ENCODE assay signal across 21 cellular contexts in genomic region chr11:121716060-121716459, GRCh38.
DNase-seq lines count a peak whose midpoint lies in the region; TF ChIP-seq lines count a peak whose summit lies in the region.
"Had no signal": no experiment of that assay in that cellular context is flagged by ENCODE, and none has a peak within 500 bp of the region (broad histone marks: within the 10 kb centered on the region; RNA-seq: fewer than 3 reads in every experiment).

No MANE protein-coding gene starts in this region.

- no TSS peak for BruUV-seq in Calu3 (replicated peaks; lab: Mats Ljungman, UMichigan)

- H3K36me3 ChIP-seq in MG63 = no peaks in the 10 kb centered on the region
- H3K36me3 ChIP-seq: uterus had no signal

- H3K4me1 Mint-ChIP-seq in Calu3 (ENCODE audit: low read depth, unreplicated experiment) (peaks cover 10% of the 10 kb centered on the region), glutamatergic neuron (ENCODE audit: low read depth, unreplicated experiment) (no peaks in the 10 kb centered on the region)
- H3K4me1 Mint-ChIP-seq: activated CD4-positive, alpha-beta T cell treated with anti-CD3 and anti-CD28 coated beads, Interleukin-2, amount 10 ng/mL, durations not matched to agents 7 days and 5 days had no signal

- TF ChIP-seq CTCF in Calu3 (IDR thresholded peaks at IDR 0.05; ENCODE audit: unreplicated experiment) (no peak), glutamatergic neuron (IDR thresholded peaks at IDR 0.05; ENCODE audit: partially characterized antibody, unreplicated experiment) (no peak)

- no peak overlapping the region for H3K4me3 ChIP-seq in MG63
- H3K4me3 ChIP-seq: uterus had no signal

- no peaks in the 10 kb centered on the region for H3K36me3 Mint-ChIP-seq in Calu3 (ENCODE audit: insufficient read depth, unreplicated experiment)
- peaks cover 12% of the 10 kb centered on the region for H3K36me3 Mint-ChIP-seq in glutamatergic neuron (ENCODE audit: unreplicated experiment)

- CTCF ChIA-PET in Calu3 (lab: Charles Lee) = no interaction called here

- no peak overlapping the region for H3K4me3 Mint-ChIP-seq in Calu3 (ENCODE audit: low read depth, unreplicated experiment)
- H3K4me3 Mint-ChIP-seq in glutamatergic neuron (ENCODE audit: unreplicated experiment) = no peak overlapping the region
- H3K4me3 Mint-ChIP-seq: activated CD4-positive, alpha-beta T cell treated with anti-CD3 and anti-CD28 coated beads, Interleukin-2, amount 10 ng/mL, durations not matched to agents 7 days and 5 days; neural crest cell; T-helper 1 cell treated with Interleukin-12 subunit alpha and Interleukin-12 subunit beta and Interleukin-4 antibody, amounts not matched to agents 30 μg/mL and 1 μg/mL, for 36 hours had no signal

- peaks cover 11% of the 10 kb centered on the region for H3K9me3 Mint-ChIP-seq in Calu3 (ENCODE audit: low read depth, unreplicated experiment)
- H3K9me3 Mint-ChIP-seq in glutamatergic neuron (ENCODE audit: unreplicated experiment) = no peaks in the 10 kb centered on the region
- H3K9me3 Mint-ChIP-seq: activated CD4-positive, alpha-beta T cell treated with anti-CD3 and anti-CD28 coated beads, Interleukin-2, amount 10 ng/mL, durations not matched to agents 7 days and 5 days; T-helper 1 cell treated with Interleukin-12 subunit alpha and Interleukin-12 subunit beta and Interleukin-4 antibody, amounts not matched to agents 30 μg/mL and 1 μg/mL, for 36 hours had no signal

- DNase-seq in AG08396 (ENCODE audit: low spot score) (peak; percentile 12), MG63 (peak; percentile 18), brain pericyte (ENCODE audit: low read depth, low spot score) (peak; percentile 12), kidney tubule cell (ENCODE audit: low spot score) (peak; percentile 9), Calu3 (no peak), 8988T (no peak), SKM-1 (lab: John Stamatoyannopoulos, UW; ENCODE audit: unreplicated experiment) (no peak), glutamatergic neuron (no peak)
- DNase-seq: ACHN; activated CD4-positive, alpha-beta T cell treated with anti-CD3 and anti-CD28 coated beads, Interleukin-2, amount 10 ng/mL, durations not matched to agents 7 days and 5 days; activated CD8-positive, alpha-beta memory T cell treated with anti-CD3 and anti-CD28 coated beads, Interleukin-2, amount 50 U/mL, for 4 hours; activated effector memory CD4-positive, alpha-beta T cell treated with Interleukin-2 at 50 U/mL for 16 hours; cerebellar nuclear complex; foreskin melanocyte; left colon; NCI-H2171; NCI-H526 treated with DMSO at 0.1 percent for 48 hours; Right ventricle myocardium superior; uterus had no signal

- H3K27ac Mint-ChIP-seq in Calu3 (ENCODE audit: unreplicated experiment) (no peak overlapping the region), glutamatergic neuron (ENCODE audit: unreplicated experiment) (no peak overlapping the region)
- H3K27ac Mint-ChIP-seq: activated CD4-positive, alpha-beta T cell treated with anti-CD3 and anti-CD28 coated beads, Interleukin-2, amount 10 ng/mL, durations not matched to agents 7 days and 5 days; T-helper 1 cell treated with Interleukin-12 subunit alpha and Interleukin-12 subunit beta and Interleukin-4 antibody, amounts not matched to agents 30 μg/mL and 1 μg/mL, for 36 hours had no signal

- no peaks in the 10 kb centered on the region for H3K9me3 ChIP-seq in MG63
- H3K9me3 ChIP-seq: uterus had no signal

- H3K27me3 Mint-ChIP-seq in Calu3 (ENCODE audit: unreplicated experiment) (peaks cover 12% of the 10 kb centered on the region), glutamatergic neuron (ENCODE audit: unreplicated experiment) (no peaks in the 10 kb centered on the region)

- H3K27me3 ChIP-seq in MG63 = no peaks in the 10 kb centered on the region
- H3K27me3 ChIP-seq: uterus had no signal

- intact Hi-C loops in Calu3 (cut with micrococcal nuclease; ENCODE audit: unreplicated experiment) = no loop called here

Comparison
In these comparisons a context has a peak if more than half of its experiments do, and no peak if none do; other contexts are left out.
1. DNase-seq: peak in AG08396 (single experiment), MG63 (single experiment), brain pericyte (single experiment) and kidney tubule cell (single experiment); none in Calu3 (single experiment), 8988T (single experiment), SKM-1 (single experiment) and glutamatergic neuron (single experiment).